ENCODE assay signal across 19 cellular contexts in genomic region chr5:177487975-177488374, GRCh38. TPM values are rescaled to one million over a fixed set of nuclear protein-coding genes. Genes with fewer than 3 reads are reported as not detected.
A peak's percentile ranks its signal among the peaks of the same experiment; 100 is the strongest.
DNase-seq lines count a peak whose midpoint lies in the region; ATAC-seq, FAIRE-seq and TF ChIP-seq lines count a peak whose summit lies in the region.
"Had no signal": no experiment of that assay in that cellular context is flagged by ENCODE, and none has a peak within 500 bp of the region (broad histone marks: within the 10 kb centered on the region; RNA-seq: fewer than 3 reads in every experiment).

No MANE protein-coding gene starts in this region.

- in situ Hi-C loops in IMR-90 (cut with MboI; ENCODE audit: low sequenced_read_pairs) (no loop called here), K562 (cut with MboI) (no loop called here)

- H3K9me3 ChIP-seq in DND-41 (ENCODE audit: insufficient read depth, low read length, severe bottlenecking) (no peaks in the 10 kb centered on the region), IMR-90 (ENCODE audit: control insufficient read depth, insufficient read depth, low read length) (no peaks in the 10 kb centered on the region), K562 (replicated peaks; ENCODE audit: control insufficient read depth, insufficient read depth, low read depth, low read length) (no peaks in the 10 kb centered on the region), neuronal stem cell (replicated peaks in 1 of 2; ENCODE audit: control insufficient read depth in 2 of 2, insufficient read depth in 1 of 2, low read depth in 1 of 2, low read length in 2 of 2) (peaks cover 0 to 2% of the 10 kb centered on the region in 2 donors)

- no peaks in the 10 kb centered on the region for H3K4me1 ChIP-seq in DND-41 (ENCODE audit: insufficient read depth, low read length)
- H3K4me1 ChIP-seq in IMR-90 (ENCODE audit: control insufficient read depth, insufficient read depth, low read length): peaks cover 12% of the 10 kb centered on the region; the same call in 1 of the 2 replicates
- peaks cover 5 to 64% of the 10 kb centered on the region in 2 experiments for H3K4me1 ChIP-seq in K562 (replicated peaks in 1 of 2; ENCODE audit: control insufficient read depth in 2 of 2, insufficient read depth in 2 of 2, low read length in 2 of 2)
- H3K4me1 ChIP-seq in neuronal stem cell (ENCODE audit: control insufficient read depth in 2 of 2, insufficient read depth in 1 of 2, low read depth in 1 of 2, low read length in 2 of 2): peaks cover 0 to 7% of the 10 kb centered on the region in 2 donors

- H3K79me1 ChIP-seq in IMR-90 (ENCODE audit: low read depth in 1 of 2, low read length in 2 of 2): peaks cover 52 to 86% of the 10 kb centered on the region in 2 experiments
- H3K79me1 ChIP-seq in neuronal stem cell (ENCODE audit: low read depth, low read length): peaks cover 28% of the 10 kb centered on the region

- no peak for FAIRE-seq in K562 (lab: Jason Lieb, UNC)

- no TSS peak for BruUV-seq in IMR-90 (replicated peaks; lab: Mats Ljungman, UMichigan)
- BruUV-seq in K562 (replicated peaks; lab: Mats Ljungman, UMichigan): no TSS peak

- intact Hi-C loops in IMR-90 (cut with micrococcal nuclease): no loop called here
- intact Hi-C loops in K562 (cut with micrococcal nuclease): no loop called here

- H2BK15ac ChIP-seq in IMR-90 (ENCODE audit: low read depth, low read length) (no peak overlapping the region), neuronal stem cell (ENCODE audit: low read length) (no peak overlapping the region)

- TF ChIP-seq CTCF in DND-41 (IDR thresholded peaks at IDR 0.05; ENCODE audit: borderline replicate concordance, extremely low read depth, low read length, poor library complexity, severe bottlenecking) (peak; percentile 54), IMR-90 (conservative IDR thresholded peaks at IDR 0.05; ENCODE audit: low read depth, low read length) (no peak), K562 (IDR thresholded peaks at IDR 0.05 in 2 of 3, conservative IDR thresholded peaks at IDR 0.05 in 1 of 3; ENCODE audit: insufficient read depth in 2 of 3, low read depth in 1 of 3, low read length in 3 of 3) (0 out of 6 replicates have a peak, but pooled peaks of 2 of the 3 experiments have one; percentile 7 to 14)

- peak overlapping the region; percentile 23 for H2AK9ac ChIP-seq in IMR-90 (replicated peaks; ENCODE audit: low read depth, low read length, poor library complexity)

- H3K14ac ChIP-seq in IMR-90 (replicated peaks; ENCODE audit: low read depth, low read length) (no peak overlapping the region), neuronal stem cell (ENCODE audit: low read length) (no peak overlapping the region)

- H2AK5ac ChIP-seq in IMR-90 (ENCODE audit: low read depth, low read length): no peak overlapping the region
- H2AK5ac ChIP-seq in neuronal stem cell (ENCODE audit: low read depth, low read length): no peak overlapping the region

- H4K20me1 ChIP-seq in DND-41 (ENCODE audit: insufficient read depth, low read length) (peaks cover 3% of the 10 kb centered on the region; the same call in 1 of the 2 replicates), IMR-90 (ENCODE audit: insufficient read depth, low read length) (peaks cover 96% of the 10 kb centered on the region), K562 (replicated peaks; ENCODE audit: control insufficient read depth, insufficient read depth, low read length) (peaks cover 3% of the 10 kb centered on the region; the same call in 1 of the 2 replicates)

- H4K8ac ChIP-seq in IMR-90 (ENCODE audit: low read depth in 2 of 2, low read length in 2 of 2): no peak overlapping the region
- no peak overlapping the region for H4K8ac ChIP-seq in neuronal stem cell (ENCODE audit: low read depth, low read length)

- no peak overlapping the region for H4K5ac ChIP-seq in IMR-90 (ENCODE audit: low read depth, low read length)

- H2BK20ac ChIP-seq in IMR-90 (ENCODE audit: low read depth, low read length): no peak overlapping the region

- H3K27me3 ChIP-seq in DND-41 (ENCODE audit: insufficient read depth, low read length, poor library complexity): no peaks in the 10 kb centered on the region
- no peaks in the 10 kb centered on the region for H3K27me3 ChIP-seq in IMR-90 (ENCODE audit: control insufficient read depth, insufficient read depth, low read length)
- no peaks in the 10 kb centered on the region for H3K27me3 ChIP-seq in K562 (ENCODE audit: control insufficient read depth in 2 of 2, insufficient read depth in 2 of 2, low read length in 2 of 2)
- H3K27me3 ChIP-seq in neuronal stem cell (ENCODE audit: control insufficient read depth in 3 of 3, insufficient read depth in 3 of 3, low read depth in 1 of 3, low read length in 3 of 3): no peaks in the 10 kb centered on the region
- H3K27me3 ChIP-seq: dorsolateral prefrontal cortex had no signal

- H2BK120ac ChIP-seq in IMR-90 (ENCODE audit: low read depth, low read length): no peak overlapping the region
- no peak overlapping the region for H2BK120ac ChIP-seq in neuronal stem cell (ENCODE audit: low read depth, low read length)

- H3K18ac ChIP-seq in IMR-90 (ENCODE audit: low read depth, low read length) (no peak overlapping the region), neuronal stem cell (ENCODE audit: low read length) (no peak overlapping the region)

- dilution Hi-C loops in IMR-90 (cut with HindIII; ENCODE audit: low sequenced_read_pairs, unreplicated experiment): no loop called here

- POLR2A ChIA-PET in IMR-90 (lab: Charles Lee; ENCODE audit: unreplicated experiment): no interaction called here
- POLR2A ChIA-PET in K562 (lab: Yijun Ruan, JAX): interaction anchor here (0.6 to 3.4 kb wide), 6 partner anchors 9 to 116 kb away, joined by 3 to 30 read pairs (median 4); partner anchors contain the start of genes DBN1 and PDLIM7

- TF ChIP-seq POLR2A in IMR-90 (IDR thresholded peaks at IDR 0.05; ENCODE audit: low read depth, low read length): no peak
- TF ChIP-seq POLR2A in K562 (conservative IDR thresholded peaks at IDR 0.05): no peak

- H4K91ac ChIP-seq in IMR-90 (ENCODE audit: insufficient read depth, low read depth, low read length) (no peak overlapping the region), neuronal stem cell (ENCODE audit: low read depth, low read length, poor library complexity) (peak overlapping the region; percentile 77)

- no peak overlapping the region for H2BK5ac ChIP-seq in IMR-90 (ENCODE audit: low read depth, low read length, poor library complexity, severe bottlenecking)
- H2BK5ac ChIP-seq in neuronal stem cell (ENCODE audit: low read length): no peak overlapping the region

- TF ChIP-seq RAD21 in IMR-90 (IDR thresholded peaks at IDR 0.05; ENCODE audit: low read length) (no peak), K562 (CRISPR knock-in tag; conservative IDR thresholded peaks at IDR 0.05 in 1 of 2, IDR thresholded peaks at IDR 0.05 in 1 of 2) (no peak)

- TF ChIP-seq EP300 in K562 (IDR thresholded peaks at IDR 0.05; ENCODE audit: low read length): no peak

- H3K4ac ChIP-seq in IMR-90 (ENCODE audit: low read depth, low read length) (no peak overlapping the region), neuronal stem cell (ENCODE audit: low read length) (no peak overlapping the region)

- H3K79me2 ChIP-seq in DND-41 (ENCODE audit: insufficient read depth, low read length) (no peaks in the 10 kb centered on the region), K562 (ENCODE audit: control insufficient read depth, insufficient read depth, low read length) (peaks cover 3% of the 10 kb centered on the region; the same call in 1 of the 3 replicates)

- no peak overlapping the region for H2BK12ac ChIP-seq in neuronal stem cell (ENCODE audit: low read length)

- peaks cover 16% of the 10 kb centered on the region for H3K9me1 ChIP-seq in IMR-90 (ENCODE audit: insufficient read depth, low read length)
- H3K9me1 ChIP-seq in K562 (ENCODE audit: control insufficient read depth, insufficient read depth, low read length): no peaks in the 10 kb centered on the region

- 98% methylated on average over 4 of the region's 15 CpGs; no CpG with 5 or more reads in 1 of the 2 experiments for WGBS in IMR-90 (ENCODE audit: extremely low coverage in 2 of 2, insufficient read length in 1 of 2), 2 experiments
- 94% methylated on average over 15 of the region's 15 CpGs for WGBS in K562 (ENCODE audit: insufficient coverage, low coverage, missing lambda C conversion rate)
- WGBS in neuronal stem cell (ENCODE audit: extremely low coverage in 2 of 2, insufficient read length in 2 of 2, insufficient replicate concordance in 1 of 2), 2 donors: no CpG with 5 or more reads among the region's 15 CpGs

- H2AFZ ChIP-seq in DND-41 (ENCODE audit: low read depth, low read length): no peak overlapping the region
- H2AFZ ChIP-seq in IMR-90 (replicated peaks; ENCODE audit: low read length, poor library complexity): no peak overlapping the region
- no peak overlapping the region for H2AFZ ChIP-seq in K562 (ENCODE audit: low read depth, low read length)
- H2AFZ ChIP-seq in neuronal stem cell (ENCODE audit: low read length): no peak overlapping the region

- H3K23ac ChIP-seq in IMR-90 (ENCODE audit: low read depth, low read length): no peak overlapping the region
- no peak overlapping the region for H3K23ac ChIP-seq in neuronal stem cell (ENCODE audit: low read depth, low read length, poor library complexity)

- no peak overlapping the region for H3K56ac ChIP-seq in IMR-90 (ENCODE audit: extremely low read depth, insufficient read depth, low read length)

- H3K27ac ChIP-seq in DND-41 (ENCODE audit: low read length): no peak overlapping the region
- no peak overlapping the region for H3K27ac ChIP-seq in IMR-90 (ENCODE audit: insufficient read depth, low read length)
- H3K27ac ChIP-seq in K562 (ENCODE audit: extremely low read depth, low read depth, low read length): no peak overlapping the region
- no peak overlapping the region for H3K27ac ChIP-seq in neuronal stem cell (replicated peaks; ENCODE audit: low read length)
- H3K27ac ChIP-seq: dorsolateral prefrontal cortex, skin epidermis had no signal

- CTCF ChIA-PET in IMR-90 (lab: Yijun Ruan, JAX) (interaction anchor here (0.7 kb wide), 1 partner anchor 31 kb away, joined by 4 read pairs; no protein-coding TSS in a partner anchor), K562 (lab: Yijun Ruan, JAX; ENCODE audit: low intra/inter-chr PET ratio) (no interaction called here)

- no peaks in the 10 kb centered on the region for H3K36me3 ChIP-seq in DND-41 (ENCODE audit: insufficient read depth, low read length)
- peaks cover 91% of the 10 kb centered on the region for H3K36me3 ChIP-seq in IMR-90 (ENCODE audit: control insufficient read depth, insufficient read depth, low read length)
- peaks cover 85% of the 10 kb centered on the region; the same call in 2 of the 3 replicates for H3K36me3 ChIP-seq in K562 (ENCODE audit: control insufficient read depth, insufficient read depth, low read length)
- peaks cover 78 to 95% of the 10 kb centered on the region in 2 donors for H3K36me3 ChIP-seq in neuronal stem cell (replicated peaks in 1 of 2; ENCODE audit: control insufficient read depth in 2 of 2, insufficient read depth in 2 of 2, low read length in 2 of 2)

- H3K4me3 ChIP-seq in DND-41 (ENCODE audit: low read depth in 1 of 2, low read length in 2 of 2): no peak overlapping the region
- H3K4me3 ChIP-seq in IMR-90 (ENCODE audit: insufficient read depth, low read depth, low read length): no peak overlapping the region
- no peak overlapping the region for H3K4me3 ChIP-seq in K562
- no peak overlapping the region for H3K4me3 ChIP-seq in neuronal stem cell (ENCODE audit: low read length in 2 of 2)
- H3K4me3 ChIP-seq: dorsolateral prefrontal cortex, skin epidermis had no signal

- DNase-seq in DND-41 (no peak), IMR-90 (no peak), K562 (ENCODE audit: extremely low read depth in 1 of 4, low spot score in 3 of 4) (no peak), neuronal stem cell (ENCODE audit: low spot score) (no peak), DMS 273 treated with DMSO at 0.1 percent for 48 hours (lab: John Stamatoyannopoulos, UW) (no peak), anterior cingulate cortex (lab: John Stamatoyannopoulos, UW) (no peak)
- no peak for DNase-seq in activated naive CD4-positive, alpha-beta T cell treated with anti-CD3 and anti-CD28 coated beads, Interleukin-2, amount 50 U/mL, for 16 hours
- DNase-seq: activated T-cell treated with anti-CD3 and anti-CD28 coated beads, Interleukin-2, amount 50 U/mL, for 4 hours; dorsolateral prefrontal cortex; erythroblast; glutamatergic neuron; NCI-H82; stimulated activated CD4-positive, alpha-beta T cell treated with anti-CD3 and anti-CD28 coated beads, Interleukin-4, amount 100 ng/mL, for 1 hour; SW 1271 had no signal

- ATAC-seq in DND-41 (ENCODE audit: insufficient read depth, low read depth): peak; percentile 41; the same call in 1 of the 3 replicates
- no peak for ATAC-seq in IMR-90 (ENCODE audit: low read depth)
- no peak for ATAC-seq in K562
- ATAC-seq in HG03135 (IDR thresholded peaks at IDR 0.05; ENCODE audit: unreplicated experiment): no peak
- ATAC-seq: activated naive CD4-positive, alpha-beta T cell treated with anti-CD3 and anti-CD28 coated beads, Interleukin-2, amount 50 U/mL, for 72 hours; activated T-cell treated with anti-CD3 and anti-CD28 coated beads, Interleukin-2, amount 50 U/mL, for 4 hours; HCT116 had no signal

- H3K9ac ChIP-seq in DND-41 (ENCODE audit: low read depth, low read length) (no peak overlapping the region), IMR-90 (ENCODE audit: low read depth, low read length) (no peak overlapping the region), K562 (ENCODE audit: insufficient read depth in 1 of 2, low read depth in 2 of 2, low read length in 2 of 2) (no peak overlapping the region), neuronal stem cell (ENCODE audit: low read depth, low read length, poor library complexity) (no peak overlapping the region)

- no peak overlapping the region for H3K4me2 ChIP-seq in DND-41 (ENCODE audit: insufficient read depth, low read length)
- H3K4me2 ChIP-seq in IMR-90 (ENCODE audit: low read depth, low read length): no peak overlapping the region
- no peak overlapping the region for H3K4me2 ChIP-seq in K562 (ENCODE audit: insufficient read depth, low read length)
- no peak overlapping the region for H3K4me2 ChIP-seq in neuronal stem cell (ENCODE audit: insufficient read depth, low read length, poor library complexity, severe bottlenecking)

RNA-seq across cellular contexts. Expression of gene PDLIM7, which starts 9.4 kb away (rescaled TPM):
- 70.4 and 72.5 TPM in 2 replicates for total RNA-seq in IMR-90 (2012; rRNA removed)
- 534 and 574 TPM in 2 replicates for polyA plus RNA-seq in IMR-90 (2012; rRNA removed)
- 252 and 588 TPM in 2 replicates for polyA plus RNA-seq in IMR-90 (2012; cell fraction: cytosol; rRNA removed)
- 1,535 and 3,107 TPM in 2 replicates for polyA plus RNA-seq in IMR-90 (2012; cell fraction: nucleus; rRNA removed; ENCODE audit: low replicate concordance)
- 145 and 420 TPM in 2 replicates for total RNA-seq in K562 (2011; cell fraction: chromatin; rRNA removed; ENCODE audit: low replicate concordance)
- 271 and 275 TPM in 2 replicates for total RNA-seq in K562 (2011; cell fraction: nucleolus; rRNA removed)
- total RNA-seq in K562 (2011; cell fraction: nucleoplasm; rRNA removed): 200 and 231 TPM in 2 replicates
- total RNA-seq in K562 (2014; rRNA removed): 85.6 and 89.0 TPM in 2 replicates
- 6.4 and 10.4 TPM in 2 replicates for total RNA-seq in K562 (2014; rRNA removed; fragmentation: Illumina TruSeq; extraction: Trizol)
- 32.6 and 38.1 TPM in 2 replicates for total RNA-seq in K562 (2015; rRNA removed; fragmentation: Illumina TruSeq; extraction: Trizol)
- total RNA-seq in K562 (2021): 112 and 124 TPM in 2 replicates
- 34.7 and 66.8 TPM in 2 replicates for polyA plus RNA-seq in K562 (2011; rRNA removed)
- 40.6 and 105 TPM in 2 replicates for polyA plus RNA-seq in K562 (2011; cell fraction: cytosol; rRNA removed)
- polyA plus RNA-seq in K562 (2011; cell fraction: nucleus; rRNA removed): 255 and 454 TPM in 2 replicates
- polyA plus RNA-seq in K562 (2012): 79.5 and 127 TPM in 2 replicates
- polyA plus RNA-seq in K562 (2014; fragmentation: Illumina TruSeq; extraction: Trizol): 25.5 and 49.4 TPM in 2 replicates
- 1 to 10 TPM; 2.1 to 4.1 TPM for polyA plus RNA-seq in K562 (2014; fragmentation: Nextera tagmentation; extraction: Ambion mirVana)
- polyA plus RNA-seq in K562 (2014; rRNA removed): 115 and 119 TPM in 2 replicates
- 18.4 and 18.7 TPM in 2 replicates for polyA minus RNA-seq in K562 (2011; rRNA and poly(A)+ RNA removed)
- polyA minus RNA-seq in K562 (2011; cell fraction: cytosol; rRNA and poly(A)+ RNA removed): 39.0 and 41.5 TPM in 2 replicates
- 90.7 and 100 TPM in 2 replicates for polyA minus RNA-seq in K562 (2011; cell fraction: nucleus; rRNA and poly(A)+ RNA removed)
- polyA plus RNA-seq in neuronal stem cell (2013, experiment 1 of 2): 206 TPM
- polyA plus RNA-seq in neuronal stem cell (2013, experiment 2 of 2): 193 TPM

RNA-seq across cellular contexts. Expression of gene DBN1, which starts 14.5 kb away (rescaled TPM):
- total RNA-seq in IMR-90 (2012; rRNA removed) (122 and 212 TPM in 2 replicates), K562 (2014; rRNA removed) (72.9 and 87.2 TPM in 2 replicates), K562 (2014; rRNA removed; fragmentation: Illumina TruSeq; extraction: Trizol) (11.7 and 12.3 TPM in 2 replicates), K562 (2015; rRNA removed; fragmentation: Illumina TruSeq; extraction: Trizol) (27.9 and 33.0 TPM in 2 replicates), K562 (2021) (78.9 and 84.3 TPM in 2 replicates)
- polyA plus RNA-seq in IMR-90 (2012; rRNA removed) (187 and 235 TPM in 2 replicates), K562 (2011; rRNA removed) (34.3 and 44.2 TPM in 2 replicates), K562 (2014; fragmentation: Illumina TruSeq; extraction: Trizol) (22.1 and 54.4 TPM in 2 replicates), K562 (2014; fragmentation: Nextera tagmentation; extraction: Ambion mirVana) (under 1 TPM; 0.25 to 0.34 TPM), K562 (2014; rRNA removed) (53.2 and 81.8 TPM in 2 replicates)
- 150 and 193 TPM in 2 replicates for polyA plus RNA-seq in IMR-90 (2012; cell fraction: cytosol; rRNA removed)
- 786 and 1,481 TPM in 2 replicates for polyA plus RNA-seq in IMR-90 (2012; cell fraction: nucleus; rRNA removed; ENCODE audit: low replicate concordance)
- total RNA-seq in K562 (2011; cell fraction: chromatin; rRNA removed; ENCODE audit: low replicate concordance): 62.9 and 114 TPM in 2 replicates
- total RNA-seq in K562 (2011; cell fraction: nucleolus; rRNA removed): 51.0 and 54.6 TPM in 2 replicates
- 24.9 and 46.2 TPM in 2 replicates for total RNA-seq in K562 (2011; cell fraction: nucleoplasm; rRNA removed)
- 21.2 and 83.9 TPM in 2 replicates for polyA plus RNA-seq in K562 (2011; cell fraction: cytosol; rRNA removed)
- 142 and 188 TPM in 2 replicates for polyA plus RNA-seq in K562 (2011; cell fraction: nucleus; rRNA removed)
- 44.7 and 45.1 TPM in 2 replicates for polyA plus RNA-seq in K562 (2012)
- 20.0 and 24.6 TPM in 2 replicates for polyA minus RNA-seq in K562 (2011; rRNA and poly(A)+ RNA removed)
- 26.6 and 37.0 TPM in 2 replicates for polyA minus RNA-seq in K562 (2011; cell fraction: cytosol; rRNA and poly(A)+ RNA removed)
- polyA minus RNA-seq in K562 (2011; cell fraction: nucleus; rRNA and poly(A)+ RNA removed): 30.0 and 61.5 TPM in 2 replicates
- polyA plus RNA-seq in neuronal stem cell (2013, experiment 1 of 2): 205 TPM
- polyA plus RNA-seq in neuronal stem cell (2013, experiment 2 of 2): 197 TPM

RNA-seq across cellular contexts. Expression of gene DOK3, which starts 21.7 kb away (rescaled TPM):
- total RNA-seq in IMR-90 (2012; rRNA removed) (0.54 and 0.56 TPM in 2 replicates), K562 (2014; rRNA removed) (9.2 and 11.0 TPM in 2 replicates), K562 (2014; rRNA removed; fragmentation: Illumina TruSeq; extraction: Trizol) (2.0 TPM in 2 replicates), K562 (2015; rRNA removed; fragmentation: Illumina TruSeq; extraction: Trizol) (5.9 and 7.2 TPM in 2 replicates), K562 (2021) (15.7 and 21.1 TPM in 2 replicates)
- polyA plus RNA-seq in IMR-90 (2012; rRNA removed) (3.6 and 3.9 TPM in 2 replicates), K562 (2011; rRNA removed) (8.0 and 16.1 TPM in 2 replicates), K562 (2014; fragmentation: Illumina TruSeq; extraction: Trizol) (10.1 and 12.5 TPM in 2 replicates), K562 (2014; fragmentation: Nextera tagmentation; extraction: Ambion mirVana) (1 to 10 TPM; 1.3 to 1.7 TPM), K562 (2014; rRNA removed) (16.9 and 23.0 TPM in 2 replicates)
- polyA plus RNA-seq in IMR-90 (2012; cell fraction: cytosol; rRNA removed): 0.49 and 1.3 TPM in 2 replicates
- polyA plus RNA-seq in IMR-90 (2012; cell fraction: nucleus; rRNA removed; ENCODE audit: low replicate concordance): 20.3 and 32.4 TPM in 2 replicates
- total RNA-seq in K562 (2011; cell fraction: chromatin; rRNA removed; ENCODE audit: low replicate concordance): 31.3 and 80.0 TPM in 2 replicates
- 40.8 and 45.7 TPM in 2 replicates for total RNA-seq in K562 (2011; cell fraction: nucleolus; rRNA removed)
- total RNA-seq in K562 (2011; cell fraction: nucleoplasm; rRNA removed): 31.9 and 45.3 TPM in 2 replicates
- 15.1 and 21.5 TPM in 2 replicates for polyA plus RNA-seq in K562 (2011; cell fraction: cytosol; rRNA removed)
- 70.3 and 111 TPM in 2 replicates for polyA plus RNA-seq in K562 (2011; cell fraction: nucleus; rRNA removed)
- polyA plus RNA-seq in K562 (2012): 14.5 and 23.5 TPM in 2 replicates
- 3.9 and 4.1 TPM in 2 replicates for polyA minus RNA-seq in K562 (2011; rRNA and poly(A)+ RNA removed)
- polyA minus RNA-seq in K562 (2011; cell fraction: cytosol; rRNA and poly(A)+ RNA removed): 7.4 and 11.9 TPM in 2 replicates
- 18.3 and 19.9 TPM in 2 replicates for polyA minus RNA-seq in K562 (2011; cell fraction: nucleus; rRNA and poly(A)+ RNA removed)
- polyA plus RNA-seq in neuronal stem cell (2013, experiment 1 of 2): 1.2 TPM
- 1.2 TPM for polyA plus RNA-seq in neuronal stem cell (2013, experiment 2 of 2)
- total RNA-seq: RPMI7951 had no signal

RNA-seq across cellular contexts. Expression of gene DDX41, which starts 28.8 kb away (rescaled TPM):
- 130 and 141 TPM in 2 replicates for total RNA-seq in IMR-90 (2012; rRNA removed)
- polyA plus RNA-seq in IMR-90 (2012; rRNA removed): 160 and 170 TPM in 2 replicates
- 124 and 130 TPM in 2 replicates for polyA plus RNA-seq in IMR-90 (2012; cell fraction: cytosol; rRNA removed)
- 358 and 582 TPM in 2 replicates for polyA plus RNA-seq in IMR-90 (2012; cell fraction: nucleus; rRNA removed; ENCODE audit: low replicate concordance)
- 156 and 392 TPM in 2 replicates for total RNA-seq in K562 (2011; cell fraction: chromatin; rRNA removed; ENCODE audit: low replicate concordance)
- total RNA-seq in K562 (2011; cell fraction: nucleolus; rRNA removed): 235 and 242 TPM in 2 replicates
- total RNA-seq in K562 (2011; cell fraction: nucleoplasm; rRNA removed): 123 and 170 TPM in 2 replicates
- 284 and 396 TPM in 2 replicates for total RNA-seq in K562 (2014; rRNA removed)
- total RNA-seq in K562 (2014; rRNA removed; fragmentation: Illumina TruSeq; extraction: Trizol): 41.4 and 53.7 TPM in 2 replicates
- total RNA-seq in K562 (2015; rRNA removed; fragmentation: Illumina TruSeq; extraction: Trizol): 97.1 and 116 TPM in 2 replicates
- total RNA-seq in K562 (2021): 164 and 167 TPM in 2 replicates
- polyA plus RNA-seq in K562 (2011; rRNA removed): 138 and 148 TPM in 2 replicates
- 199 and 327 TPM in 2 replicates for polyA plus RNA-seq in K562 (2011; cell fraction: cytosol; rRNA removed)
- polyA plus RNA-seq in K562 (2011; cell fraction: nucleus; rRNA removed): 545 and 753 TPM in 2 replicates
- 166 and 178 TPM in 2 replicates for polyA plus RNA-seq in K562 (2012)
- 94.9 and 113 TPM in 2 replicates for polyA plus RNA-seq in K562 (2014; fragmentation: Illumina TruSeq; extraction: Trizol)
- polyA plus RNA-seq in K562 (2014; fragmentation: Nextera tagmentation; extraction: Ambion mirVana): 10 to 100 TPM; 38.2 to 60.1 TPM
- 234 and 236 TPM in 2 replicates for polyA plus RNA-seq in K562 (2014; rRNA removed)
- 143 and 154 TPM in 2 replicates for polyA minus RNA-seq in K562 (2011; rRNA and poly(A)+ RNA removed)
- 157 and 376 TPM in 2 replicates for polyA minus RNA-seq in K562 (2011; cell fraction: cytosol; rRNA and poly(A)+ RNA removed)
- polyA minus RNA-seq in K562 (2011; cell fraction: nucleus; rRNA and poly(A)+ RNA removed): 191 and 218 TPM in 2 replicates
- 67.4 TPM for polyA plus RNA-seq in neuronal stem cell (2013, experiment 1 of 2)
- 68.2 TPM for polyA plus RNA-seq in neuronal stem cell (2013, experiment 2 of 2)

RNA-seq across cellular contexts. Expression of gene PRR7, which starts 41.4 kb away (rescaled TPM):
- total RNA-seq in IMR-90 (2012; rRNA removed): 1.1 TPM in 2 replicates
- polyA plus RNA-seq in IMR-90 (2012; rRNA removed): 10.1 and 13.6 TPM in 2 replicates
- polyA plus RNA-seq in IMR-90 (2012; cell fraction: cytosol; rRNA removed): 11.9 and 36.3 TPM in 2 replicates
- polyA plus RNA-seq in IMR-90 (2012; cell fraction: nucleus; rRNA removed; ENCODE audit: low replicate concordance): 12.9 and 42.6 TPM in 2 replicates
- 1.6 TPM in 1 of 2 replicates, not detected in the other for total RNA-seq in K562 (2011; cell fraction: chromatin; rRNA removed; ENCODE audit: low replicate concordance)
- 3.3 and 4.7 TPM in 2 replicates for total RNA-seq in K562 (2011; cell fraction: nucleolus; rRNA removed)
- 1.0 and 1.9 TPM in 2 replicates for total RNA-seq in K562 (2011; cell fraction: nucleoplasm; rRNA removed)
- total RNA-seq in K562 (2014; rRNA removed): 11.3 and 14.9 TPM in 2 replicates
- total RNA-seq in K562 (2014; rRNA removed; fragmentation: Illumina TruSeq; extraction: Trizol): not detected in 2 replicates
- 0.80 and 1.2 TPM in 2 replicates for total RNA-seq in K562 (2015; rRNA removed; fragmentation: Illumina TruSeq; extraction: Trizol)
- 9.7 and 10.4 TPM in 2 replicates for total RNA-seq in K562 (2021)
- 0.92 and 1.0 TPM in 2 replicates for polyA plus RNA-seq in K562 (2011; rRNA removed)
- polyA plus RNA-seq in K562 (2011; cell fraction: cytosol; rRNA removed): 3.5 and 22.1 TPM in 2 replicates
- 3.3 and 7.7 TPM in 2 replicates for polyA plus RNA-seq in K562 (2011; cell fraction: nucleus; rRNA removed)
- 2.3 and 4.3 TPM in 2 replicates for polyA plus RNA-seq in K562 (2012)
- polyA plus RNA-seq in K562 (2014; fragmentation: Illumina TruSeq; extraction: Trizol): 0.24 TPM in 1 of 2 replicates, not detected in the other
- polyA plus RNA-seq in K562 (2014; fragmentation: Nextera tagmentation; extraction: Ambion mirVana): not detected
- polyA plus RNA-seq in K562 (2014; rRNA removed): 10.9 and 11.2 TPM in 2 replicates
- not detected in 2 replicates for polyA minus RNA-seq in K562 (2011; rRNA and poly(A)+ RNA removed)
- polyA minus RNA-seq in K562 (2011; cell fraction: cytosol; rRNA and poly(A)+ RNA removed): 3.3 and 6.1 TPM in 2 replicates
- polyA minus RNA-seq in K562 (2011; cell fraction: nucleus; rRNA and poly(A)+ RNA removed): 2.1 and 2.6 TPM in 2 replicates
- polyA plus RNA-seq in neuronal stem cell (2013, experiment 1 of 2): 26.8 TPM
- 26.8 TPM for polyA plus RNA-seq in neuronal stem cell (2013, experiment 2 of 2)
